32 cellular contexts compared by ENCODE assay signal in genomic region chr15:57027596-57027995, GRCh38.
"Had no signal": no experiment of that assay in that cellular context is flagged by ENCODE, and none has a peak within 500 bp of the region (broad histone marks: within the 10 kb centered on the region; RNA-seq: fewer than 3 reads in every experiment).

No MANE protein-coding gene starts in this region.

- H3K27ac Mint-ChIP-seq: activated CD8-positive, alpha-beta T cell treated with anti-CD3 and anti-CD28 coated beads for 36 hours; activated naive CD8-positive, alpha-beta T cell; activated T-cell treated with anti-CD3 and anti-CD28 coated beads, Interleukin-2, amount 50 U/mL, for 72 hours; dendritic cell treated with granulocyte-macrophage colony-stimulating factor and Interleukin-4, amounts not matched to agents 40 ng/mL and 50 ng/mL, for 4 days; effector memory CD8-positive, alpha-beta T cell; T-helper 17 cell; T-helper 2 cell treated with Interferon-gamma antibody and Interleukin-4, amounts not matched to agents 5 μg/mL and 100 μg/mL, for 36 hours had no signal

- H3K27me3 ChIP-seq: brain microvascular endothelial cell, esophagus squamous epithelium, gastroesophageal sphincter, heart right ventricle had no signal

- FAIRE-seq: astrocyte, bronchial epithelial cell, endothelial cell of umbilical vein had no signal

- H3K4me3 ChIP-seq: coronary artery, esophagus squamous epithelium, gastroesophageal sphincter, heart right ventricle had no signal

- H3K27ac ChIP-seq: brain microvascular endothelial cell, coronary artery, epithelial cell of prostate, esophagus squamous epithelium, gastroesophageal sphincter, heart right ventricle had no signal

- H3K36me3 ChIP-seq: brain microvascular endothelial cell, esophagus squamous epithelium, gastroesophageal sphincter, heart right ventricle had no signal

- H3K9me3 Mint-ChIP-seq: central memory CD8-positive, alpha-beta T cell; effector memory CD8-positive, alpha-beta T cell had no signal

- H3K27me3 Mint-ChIP-seq: activated CD8-positive, alpha-beta T cell treated with anti-CD3 and anti-CD28 coated beads for 36 hours; activated naive CD8-positive, alpha-beta T cell; central memory CD8-positive, alpha-beta T cell; dendritic cell treated with granulocyte-macrophage colony-stimulating factor and Interleukin-4, amounts not matched to agents 40 ng/mL and 50 ng/mL, for 4 days; effector memory CD8-positive, alpha-beta T cell; T-helper 17 cell had no signal

- ATAC-seq: activated CD8-positive, alpha-beta T cell treated with anti-CD3 and anti-CD28 coated beads for 36 hours; activated T-cell treated with anti-CD3 and anti-CD28 coated beads, Interleukin-2, amount 50 U/mL, for 72 hours; effector memory CD8-positive, alpha-beta T cell; gastroesophageal sphincter; heart right ventricle; T-helper 17 cell had no signal

- DNase-seq: activated CD4-positive, alpha-beta T cell treated with anti-CD3 and anti-CD28 coated beads for 48 hours; activated CD4-positive, alpha-beta T cell treated with anti-CD3 and anti-CD28 coated beads, Interleukin-2, amount 50 U/mL, for 1 hour; activated CD4-positive, alpha-beta T cell treated with anti-CD3 and anti-CD28 coated beads, Interleukin-2, amount 50 U/mL, for 48 hours; activated CD8-positive, alpha-beta memory T cell treated with anti-CD3 and anti-CD28 coated beads for 24 hours; activated CD8-positive, alpha-beta memory T cell treated with anti-CD3 and anti-CD28 coated beads, Interleukin-2, amount 50 U/mL, for 4 hours; activated CD8-positive, alpha-beta T cell treated with anti-CD3 and anti-CD28 coated beads for 36 hours; activated gamma-delta T cell treated with Interleukin-2 at 50 U/mL for 16 hours; activated naive CD4-positive, alpha-beta T cell treated with anti-CD3 and anti-CD28 coated beads, Interleukin-2, amount 50 U/mL, for 16 hours; activated naive CD4-positive, alpha-beta T cell treated with Interleukin-2 at 50 U/mL for 16 hours; activated T-cell treated with anti-CD3 and anti-CD28 coated beads, Interleukin-2, amount 50 U/mL, for 1 hour; activated T-cell treated with anti-CD3 and anti-CD28 coated beads, Interleukin-2, amount 50 U/mL, for 72 hours; amniotic stem cell; anterior cingulate cortex; brain microvascular endothelial cell; effector CD4-positive, alpha-beta T cell; effector memory CD8-positive, alpha-beta T cell; esophagus squamous epithelium; foreskin melanocyte; heart right ventricle; T-helper 1 cell; T-helper 17 cell; T1000 had no signal

- H3K4me3 Mint-ChIP-seq: activated CD8-positive, alpha-beta T cell treated with anti-CD3 and anti-CD28 coated beads for 36 hours; activated naive CD8-positive, alpha-beta T cell; activated T-cell treated with anti-CD3 and anti-CD28 coated beads, Interleukin-2, amount 50 U/mL, for 72 hours; central memory CD8-positive, alpha-beta T cell; dendritic cell treated with granulocyte-macrophage colony-stimulating factor and Interleukin-4, amounts not matched to agents 40 ng/mL and 50 ng/mL, for 4 days; effector memory CD8-positive, alpha-beta T cell; T-helper 17 cell; T-helper 2 cell treated with Interferon-gamma antibody and Interleukin-4, amounts not matched to agents 5 μg/mL and 100 μg/mL, for 36 hours had no signal

- H3K9me3 ChIP-seq: esophagus squamous epithelium, gastroesophageal sphincter, heart right ventricle had no signal
